In the genomic region with DNA sequence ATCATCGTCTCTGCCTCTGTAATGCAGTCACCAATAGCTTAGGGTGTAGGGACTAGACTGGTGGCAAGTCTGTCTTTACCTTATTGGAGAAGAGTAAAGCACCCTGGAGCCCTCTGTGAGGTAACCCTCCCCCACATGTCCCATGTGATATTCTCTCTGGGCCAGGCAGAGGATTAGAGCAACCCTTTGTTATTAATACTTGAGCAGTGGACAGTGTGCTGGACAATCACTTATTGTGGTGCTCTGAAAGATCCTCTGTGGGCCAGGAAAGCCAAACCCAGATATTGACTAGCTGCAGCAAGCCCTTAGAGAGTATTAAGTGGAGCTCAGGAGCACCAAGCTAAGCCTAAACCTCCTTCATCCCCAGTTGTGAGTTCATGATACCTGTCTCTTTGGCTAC, we compare ENCODE assay signal across 22 cellular contexts.
A peak's percentile ranks its signal among the peaks of the same experiment; 100 is the strongest.
DNase-seq lines count a peak whose midpoint lies in the region; ATAC-seq, FAIRE-seq and TF ChIP-seq lines count a peak whose summit lies in the region.
"Had no signal": no experiment of that assay in that cellular context is flagged by ENCODE, and none has a peak within 500 bp of the region (broad histone marks: within the 10 kb centered on the region; RNA-seq: fewer than 3 reads in every experiment).

No MANE protein-coding gene starts in this region.

- peak overlapping the region; percentile 67 for H3K14ac ChIP-seq in IMR-90 (replicated peaks; ENCODE audit: low read depth, low read length)

- CTCF ChIA-PET in IMR-90 (lab: Yijun Ruan, JAX) = interaction anchor here (1.5 kb wide), 1 partner anchor 17 kb away, joined by 3 read pairs; no protein-coding TSS in a partner anchor

- in situ Hi-C loops in IMR-90 (cut with MboI; ENCODE audit: low sequenced_read_pairs) = no loop called here

- H3K9ac ChIP-seq in IMR-90 (ENCODE audit: low read depth, low read length) = 0 out of 2 replicates have a peak overlapping the region, but pooled peaks have one; percentile 17
- H3K9ac ChIP-seq in astrocyte (ENCODE audit: low read length) = no peak overlapping the region
- H3K9ac ChIP-seq in skeletal muscle satellite cell (ENCODE audit: low read depth, low read length) = peak overlapping the region; percentile 17

- H3K27me3 Mint-ChIP-seq in astrocyte (ENCODE audit: low read depth, unreplicated experiment) = no peaks in the 10 kb centered on the region

- peak overlapping the region; percentile 68; the same call in 2 of the 3 replicates for H2BK15ac ChIP-seq in IMR-90 (ENCODE audit: low read depth, low read length)

- H3K36me3 ChIP-seq in IMR-90 (ENCODE audit: control insufficient read depth, insufficient read depth, low read length) (no peaks in the 10 kb centered on the region), astrocyte (ENCODE audit: insufficient read depth, low read length) (no peaks in the 10 kb centered on the region), skeletal muscle satellite cell (ENCODE audit: insufficient read depth, low read length) (no peaks in the 10 kb centered on the region), MG63 (no peaks in the 10 kb centered on the region)

- DNase-seq in IMR-90 = no peak
- DNase-seq in astrocyte (ENCODE audit: low read depth) = no peak
- DNase-seq in left lobe of liver (ENCODE audit: low spot score) = no peak
- DNase-seq in kidney tubule cell (ENCODE audit: low spot score) = no peak
- DNase-seq in mesenteric fat pad (ENCODE audit: low spot score) = no peak
- DNase-seq in MG63 = no peak
- DNase-seq: activated CD4-positive, CD25-positive, alpha-beta regulatory T cell; activated CD8-positive, alpha-beta T cell treated with anti-CD3 and anti-CD28 coated beads, Interleukin-2, amount 10 ng/mL, durations not matched to agents 7 days and 5 days; activated naive CD8-positive, alpha-beta T cell treated with anti-CD3 and anti-CD28 coated beads, Interleukin-2, amount 10 ng/mL, durations not matched to agents 7 days and 5 days; Calu3; effector CD4-positive, alpha-beta T cell; NCI-H1436; NCI-H2227 treated with DMSO at 0.1 percent for 48 hours; NK-92 treated with Interleukin-12 subunit alpha and Interleukin-12 subunit beta, amount 100 ng/mL, for 24 hours; stimulated activated CD4-positive, alpha-beta T cell treated with anti-CD3 and anti-CD28 coated beads, Interleukin-2, amount 100 ng/mL, for 48 hours had no signal

- H3K18ac ChIP-seq in IMR-90 (ENCODE audit: low read depth, low read length) = peak overlapping the region; percentile 91

- peak overlapping the region; percentile 81 for H2AK5ac ChIP-seq in IMR-90 (ENCODE audit: low read depth, low read length)

- H3K4me3 ChIP-seq in IMR-90 (ENCODE audit: insufficient read depth, low read depth, low read length) (no peak overlapping the region), astrocyte (ENCODE audit: insufficient read depth, low read depth, low read length) (no peak overlapping the region), skeletal muscle satellite cell (ENCODE audit: low read length) (peak overlapping the region; percentile 8), MG63 (no peak overlapping the region)
- H3K4me3 ChIP-seq: esophagus muscularis mucosa had no signal

- FAIRE-seq in astrocyte (lab: Jason Lieb, UNC) = no peak
- FAIRE-seq: GM18507, H1 had no signal

- H2AFZ ChIP-seq in IMR-90 (replicated peaks; ENCODE audit: low read length, poor library complexity) = no peak overlapping the region
- H2AFZ ChIP-seq in astrocyte (ENCODE audit: low read depth, low read length) = no peak overlapping the region

- H3K27ac Mint-ChIP-seq in astrocyte (ENCODE audit: unreplicated experiment) = no peak overlapping the region
- H3K27ac Mint-ChIP-seq: activated CD8-positive, alpha-beta T cell treated with anti-CD3 and anti-CD28 coated beads, Interleukin-2, amount 10 ng/mL, durations not matched to agents 7 days and 5 days; activated naive CD8-positive, alpha-beta T cell treated with anti-CD3 and anti-CD28 coated beads, Interleukin-2, amount 10 ng/mL, durations not matched to agents 7 days and 5 days; B cell; T-helper 1 cell treated with Interleukin-12 subunit alpha and Interleukin-12 subunit beta and Interleukin-4 antibody, amounts not matched to agents 30 μg/mL and 1 μg/mL, for 36 hours had no signal

- TF ChIP-seq RAD21 in IMR-90 (IDR thresholded peaks at IDR 0.05; ENCODE audit: low read length) = no peak

- H4K8ac ChIP-seq in IMR-90 (ENCODE audit: low read depth in 2 of 2, low read length in 2 of 2) = peak overlapping the region in 1 of 2 experiments; percentile 37; a peak in 1 of 4 replicates

- no peak for TF ChIP-seq POLR2A in IMR-90 (IDR thresholded peaks at IDR 0.05; ENCODE audit: low read depth, low read length)

- no peaks in the 10 kb centered on the region for H3K79me2 ChIP-seq in astrocyte (ENCODE audit: insufficient read depth, low read length)

- H3K9me3 Mint-ChIP-seq in astrocyte (ENCODE audit: unreplicated experiment) = no peaks in the 10 kb centered on the region
- H3K9me3 Mint-ChIP-seq: activated naive CD8-positive, alpha-beta T cell treated with anti-CD3 and anti-CD28 coated beads, Interleukin-2, amount 10 ng/mL, durations not matched to agents 7 days and 5 days; T-helper 1 cell treated with Interleukin-12 subunit alpha and Interleukin-12 subunit beta and Interleukin-4 antibody, amounts not matched to agents 30 μg/mL and 1 μg/mL, for 36 hours had no signal

- H3K4me2 ChIP-seq in IMR-90 (ENCODE audit: low read depth, low read length) (peak overlapping the region; percentile 63), astrocyte (ENCODE audit: low read length) (peak overlapping the region; percentile 34), skeletal muscle satellite cell (ENCODE audit: low read length) (peak overlapping the region; percentile 69)

- no peak overlapping the region for H3K56ac ChIP-seq in IMR-90 (ENCODE audit: extremely low read depth, insufficient read depth, low read length)

- ATAC-seq in IMR-90 (ENCODE audit: low read depth) (no peak), left lobe of liver (peak; percentile 27), GM21786 (IDR thresholded peaks at IDR 0.05; ENCODE audit: unreplicated experiment) (no peak)
- ATAC-seq: activated CD8-positive, alpha-beta T cell treated with anti-CD3 and anti-CD28 coated beads, Interleukin-2, amount 10 ng/mL, durations not matched to agents 7 days and 5 days had no signal

- no TSS peak for BruUV-seq in IMR-90 (replicated peaks; lab: Mats Ljungman, UMichigan)

- TF ChIP-seq CTCF in IMR-90 (conservative IDR thresholded peaks at IDR 0.05; ENCODE audit: low read depth, low read length) = no peak
- no peak for TF ChIP-seq CTCF in astrocyte (IDR thresholded peaks at IDR 0.05; ENCODE audit: insufficient read depth, low read depth, low read length)

- H3K4me1 ChIP-seq in IMR-90 (ENCODE audit: control insufficient read depth, insufficient read depth, low read length) (peaks cover 26% of the 10 kb centered on the region), astrocyte (ENCODE audit: insufficient read depth, low read length) (peaks cover 18% of the 10 kb centered on the region), skeletal muscle satellite cell (ENCODE audit: control insufficient read depth, insufficient read depth, low read length) (peaks cover 28% of the 10 kb centered on the region)

- H3K79me1 ChIP-seq in IMR-90 (ENCODE audit: low read depth in 1 of 2, low read length in 2 of 2) = peaks cover 0 to 12% of the 10 kb centered on the region in 2 experiments; a peak in 2 of 4 replicates

- peaks cover 9% of the 10 kb centered on the region for H3K4me1 Mint-ChIP-seq in astrocyte (ENCODE audit: low read depth, unreplicated experiment)
- H3K4me1 Mint-ChIP-seq: activated naive CD8-positive, alpha-beta T cell treated with anti-CD3 and anti-CD28 coated beads, Interleukin-2, amount 10 ng/mL, durations not matched to agents 7 days and 5 days; B cell had no signal

- H2BK120ac ChIP-seq in IMR-90 (ENCODE audit: low read depth, low read length) = peak overlapping the region; percentile 76

- peak overlapping the region; percentile 85 for H4K5ac ChIP-seq in IMR-90 (ENCODE audit: low read depth, low read length)

- H3K27me3 ChIP-seq in IMR-90 (ENCODE audit: control insufficient read depth, insufficient read depth, low read length) (no peaks in the 10 kb centered on the region), astrocyte (ENCODE audit: insufficient read depth, low read length) (no peaks in the 10 kb centered on the region), skeletal muscle satellite cell (ENCODE audit: control insufficient read depth, insufficient read depth, low read length) (no peaks in the 10 kb centered on the region), MG63 (no peaks in the 10 kb centered on the region)
- H3K27me3 ChIP-seq: esophagus muscularis mucosa had no signal

- no peak overlapping the region for H2AK9ac ChIP-seq in IMR-90 (replicated peaks; ENCODE audit: low read depth, low read length, poor library complexity)

- peaks cover 4% of the 10 kb centered on the region; the same call in 1 of the 2 replicates for H4K20me1 ChIP-seq in IMR-90 (ENCODE audit: insufficient read depth, low read length)
- no peaks in the 10 kb centered on the region for H4K20me1 ChIP-seq in astrocyte (ENCODE audit: insufficient read depth, low read length)

- peaks cover 19% of the 10 kb centered on the region for H3K36me3 Mint-ChIP-seq in astrocyte (ENCODE audit: low read depth, unreplicated experiment)
- H3K36me3 Mint-ChIP-seq: activated naive CD8-positive, alpha-beta T cell treated with anti-CD3 and anti-CD28 coated beads, Interleukin-2, amount 10 ng/mL, durations not matched to agents 7 days and 5 days had no signal

- no peak overlapping the region for H3K23ac ChIP-seq in IMR-90 (ENCODE audit: low read depth, low read length)

- intact Hi-C loops in IMR-90 (cut with micrococcal nuclease) = loop anchor here (10.0 kb wide), 1 partner anchor 185 kb away; no protein-coding TSS in a partner anchor

- no CpG with 5 or more reads among the region's 1 CpG for WGBS in IMR-90 (ENCODE audit: extremely low coverage in 2 of 2, insufficient read length in 1 of 2), 2 experiments

- no peaks in the 10 kb centered on the region for H3K9me3 ChIP-seq in IMR-90 (ENCODE audit: control insufficient read depth, insufficient read depth, low read length)
- H3K9me3 ChIP-seq in astrocyte (ENCODE audit: insufficient read depth, low read depth, low read length) = no peaks in the 10 kb centered on the region
- H3K9me3 ChIP-seq in skeletal muscle satellite cell (replicated peaks; ENCODE audit: low read length) = no peaks in the 10 kb centered on the region
- H3K9me3 ChIP-seq in MG63 = no peaks in the 10 kb centered on the region
- H3K9me3 ChIP-seq: esophagus muscularis mucosa had no signal

- peak overlapping the region; percentile 72 for H2BK5ac ChIP-seq in IMR-90 (ENCODE audit: low read depth, low read length, poor library complexity, severe bottlenecking)

- H3K27ac ChIP-seq in IMR-90 (ENCODE audit: insufficient read depth, low read length) (peak overlapping the region; percentile 82; the same call in 1 of the 2 replicates), astrocyte (ENCODE audit: low read depth, low read length) (no peak overlapping the region)
- H3K27ac ChIP-seq: esophagus muscularis mucosa had no signal

- H4K91ac ChIP-seq in IMR-90 (ENCODE audit: insufficient read depth, low read depth, low read length) = peak overlapping the region; percentile 59

- dilution Hi-C loops in IMR-90 (cut with HindIII; ENCODE audit: low sequenced_read_pairs, unreplicated experiment) = no loop called here

- peak overlapping the region; percentile 54 for H2BK20ac ChIP-seq in IMR-90 (ENCODE audit: low read depth, low read length)

- no peak overlapping the region for H3K4me3 Mint-ChIP-seq in astrocyte (ENCODE audit: unreplicated experiment)
- H3K4me3 Mint-ChIP-seq: activated CD8-positive, alpha-beta T cell treated with anti-CD3 and anti-CD28 coated beads, Interleukin-2, amount 10 ng/mL, durations not matched to agents 7 days and 5 days; activated naive CD8-positive, alpha-beta T cell treated with anti-CD3 and anti-CD28 coated beads, Interleukin-2, amount 10 ng/mL, durations not matched to agents 7 days and 5 days; B cell; T-helper 1 cell treated with Interleukin-12 subunit alpha and Interleukin-12 subunit beta and Interleukin-4 antibody, amounts not matched to agents 30 μg/mL and 1 μg/mL, for 36 hours had no signal

- POLR2A ChIA-PET in IMR-90 (lab: Charles Lee; ENCODE audit: unreplicated experiment) = no interaction called here

- H3K9me1 ChIP-seq in IMR-90 (ENCODE audit: insufficient read depth, low read length) = peaks cover 24% of the 10 kb centered on the region

- H3K4ac ChIP-seq in IMR-90 (ENCODE audit: low read depth, low read length) = peak overlapping the region; percentile 82
